Comparison of ENCODE assay signal across 8 cellular contexts in genomic region chr19:11480927-11481776, GRCh38. TPM values are rescaled to one million over a fixed set of nuclear protein-coding genes. Genes with fewer than 3 reads are reported as not detected.
DNase-seq lines count a peak whose midpoint lies in the region; ATAC-seq and TF ChIP-seq lines count a peak whose summit lies in the region.

Gene ELAVL3, minus strand, starts transcription at chr19:11481046. Its CDS starts 438 bp downstream, at chr19:11480608.

- ATAC-seq in HG02798 (IDR thresholded peaks at IDR 0.05; ENCODE audit: poor library complexity, unreplicated experiment), result no peak

- peaks cover 22 to 53% of the 10 kb centered on the region in 2 donors for H3K27me3 ChIP-seq in breast epithelium
- H3K27me3 ChIP-seq in OCI-LY3 (ENCODE audit: low read depth, low read length), result no peaks in the 10 kb centered on the region
- no peaks in the 10 kb centered on the region for H3K27me3 ChIP-seq in testis

- H3K36me3 ChIP-seq in breast epithelium, result no peaks in the 10 kb centered on the region
- no peaks in the 10 kb centered on the region for H3K36me3 ChIP-seq in OCI-LY3 (replicated peaks; ENCODE audit: low read depth, low read length)
- no peaks in the 10 kb centered on the region for H3K36me3 ChIP-seq in testis (ENCODE audit: low read depth, missing control alignments)

- no peaks in the 10 kb centered on the region for H4K20me1 ChIP-seq in OCI-LY3 (ENCODE audit: insufficient read depth, low read length)

- H3K27ac ChIP-seq in breast epithelium (no peak within 1 kb of the TSS), OCI-LY3 (ENCODE audit: low read length) (peak within 1 kb of the TSS; percentile 52), testis (no peak within 1 kb of the TSS)

- H3K9me3 ChIP-seq in breast epithelium, result no peaks in the 10 kb centered on the region
- no peaks in the 10 kb centered on the region for H3K9me3 ChIP-seq in OCI-LY3 (ENCODE audit: insufficient read depth, low read length)
- no peaks in the 10 kb centered on the region for H3K9me3 ChIP-seq in testis

- H3K4me1 Mint-ChIP-seq in MCF 10A (ENCODE audit: insufficient read depth, unreplicated experiment), result peaks cover 6% of the 10 kb centered on the region

- H3K4me3 ChIP-seq in breast epithelium (peak within 1 kb of the TSS; percentile 21 to 60 (median 42)), OCI-LY3 (ENCODE audit: low read length) (peak within 1 kb of the TSS; percentile 75), testis (peak within 1 kb of the TSS; percentile 31 to 54)

- no peak within 1 kb of the TSS for H3K27ac Mint-ChIP-seq in MCF 10A (ENCODE audit: low read depth, unreplicated experiment)

- DNase-seq in breast epithelium (ENCODE audit: low spot score in 2 of 2) (no peak), MCF 10A (ENCODE audit: unreplicated experiment) (no peak), hepatic stellate cell (ENCODE audit: low spot score) (peak; percentile 44), testis (no peak), NCI-H526 treated with DMSO at 0.1 percent for 48 hours (lab: John Stamatoyannopoulos, UW) (no peak), ACHN (no peak)

- no TSS peak for BruUV-seq in MCF 10A (replicated peaks; lab: Mats Ljungman, UMichigan)

- TF ChIP-seq CTCF in breast epithelium (IDR thresholded peaks at IDR 0.05) (no peak), MCF 10A (IDR thresholded peaks at IDR 0.05; ENCODE audit: unreplicated experiment) (no peak), OCI-LY3 (IDR thresholded peaks at IDR 0.05; ENCODE audit: low read depth, low read length) (no peak), testis (IDR thresholded peaks at IDR 0.05) (no peak)

- intact Hi-C loops in breast epithelium (cut with DNase I; ENCODE audit: low total_unique reads) (loop anchor here (10.0 kb wide), 1 partner anchor 186 kb away; the partner anchor contains the start of gene TSPAN16), MCF 10A (cut with micrococcal nuclease) (no loop called here), testis (cut with DNase I; ENCODE audit: low total_unique reads) (no loop called here)

- H3K4me1 ChIP-seq in breast epithelium, result peaks cover 6 to 13% of the 10 kb centered on the region in 2 donors
- peaks cover 27% of the 10 kb centered on the region for H3K4me1 ChIP-seq in OCI-LY3 (ENCODE audit: low read length)
- peaks cover 16% of the 10 kb centered on the region for H3K4me1 ChIP-seq in testis

- no peak within 1 kb of the TSS for H2AFZ ChIP-seq in OCI-LY3 (ENCODE audit: low read depth, low read length)

- POLR2A ChIA-PET in MCF 10A (lab: Yijun Ruan, JAX), result interaction anchor here (0.5 kb wide), 1 partner anchor 10 kb away, joined by 4 read pairs; no protein-coding TSS in a partner anchor

- in situ Hi-C loops in ACHN (cut with HindIII; ENCODE audit: low pct_ligation_motif_present, low pct_unique_long_range_greater_than_20kb, low sequenced_read_pairs), result no loop called here

- H3K36me3 Mint-ChIP-seq in MCF 10A (ENCODE audit: insufficient read depth, unreplicated experiment), result no peaks in the 10 kb centered on the region

- no peak for TF ChIP-seq POLR2A in breast epithelium (IDR thresholded peaks at IDR 0.05)
- TF ChIP-seq POLR2A in testis (IDR thresholded peaks at IDR 0.05), result no peak

- H3K9me3 Mint-ChIP-seq in MCF 10A (ENCODE audit: unreplicated experiment), result no peaks in the 10 kb centered on the region

- CTCF ChIA-PET in MCF 10A (lab: Yijun Ruan, JAX), result interaction anchor here (0.6 to 2.5 kb wide), 2 partner anchors 100 to 344 kb away, joined by 3 to 12 read pairs; no protein-coding TSS in a partner anchor

- peak within 1 kb of the TSS; percentile 62 for H3K4me2 ChIP-seq in OCI-LY3 (ENCODE audit: low read length)

- 14 to 15% methylated on average over 10 to 20 of the region's 52 CpGs for WGBS in testis, 2 donors

- no peaks in the 10 kb centered on the region for H3K79me2 ChIP-seq in OCI-LY3 (ENCODE audit: low read length)

- no peaks in the 10 kb centered on the region for H3K27me3 Mint-ChIP-seq in MCF 10A (ENCODE audit: insufficient read depth, unreplicated experiment)

- peak within 1 kb of the TSS; percentile 41; the same call in 1 of the 2 replicates for H3K9ac ChIP-seq in OCI-LY3 (ENCODE audit: low read length)

- H3K4me3 Mint-ChIP-seq in MCF 10A (ENCODE audit: unreplicated experiment), result no peak within 1 kb of the TSS

RNA-seq across cellular contexts. Expression of gene ELAVL3, which starts in this region (rescaled TPM):
- total RNA-seq in breast epithelium, result not detected
- total RNA-seq in MCF 10A (2022), result 0.54 TPM in 1 of 2 replicates, not detected in the other
- 1 to 10 TPM; 6.1 to 7.5 TPM for total RNA-seq in testis
- 0.74 TPM for polyA plus RNA-seq in testis (ENCODE audit: insufficient read depth, low read depth, low replicate concordance)
